Comparison of ENCODE assay signal across 9 cellular contexts in genomic region chr16:11914210-11914758, GRCh38. TPM values are rescaled to one million over a fixed set of nuclear protein-coding genes. Genes with fewer than 3 reads are reported as not detected.
DNase-seq lines count a peak whose midpoint lies in the region; ATAC-seq, FAIRE-seq and TF ChIP-seq lines count a peak whose summit lies in the region.
"Had no signal": no experiment of that assay in that cellular context is flagged by ENCODE, and none has a peak within 500 bp of the region (broad histone marks: within the 10 kb centered on the region; RNA-seq: fewer than 3 reads in every experiment).

No MANE protein-coding gene starts in this region.

- peak overlapping the region; percentile 91 for H3K4me3 Mint-ChIP-seq in activated naive CD4-positive, alpha-beta T cell treated with anti-CD3 and anti-CD28 coated beads for 36 hours

- intact Hi-C loops in activated naive CD4-positive, alpha-beta T cell treated with anti-CD3 and anti-CD28 coated beads for 36 hours (cut with micrococcal nuclease) = loop anchor here (1.0 to 10.0 kb wide), 5 partner anchors 17 to 623 kb away; partner anchors contain the start of genes LITAF, SNX29 and ZC3H7A
- intact Hi-C loops in left lung (cut with DNase I) = loop anchor here in 1 of 2 donors (10.0 kb wide), 1 partner anchor 59 kb away; the partner anchor contains the start of gene RSL1D1
- intact Hi-C loops in tibial artery (cut with DNase I; ENCODE audit: low total_unique reads) = loop anchor here (10.0 kb wide), 2 partner anchors 61 to 69 kb away; partner anchors contain the start of gene SNX29

- TF ChIP-seq CTCF in left lung (IDR thresholded peaks at IDR 0.05) = no peak
- TF ChIP-seq CTCF in tibial artery (IDR thresholded peaks at IDR 0.05) = no peak

- H3K27me3 Mint-ChIP-seq in activated naive CD4-positive, alpha-beta T cell treated with anti-CD3 and anti-CD28 coated beads for 36 hours (ENCODE audit: low read depth) = no peaks in the 10 kb centered on the region

- peaks cover 50% of the 10 kb centered on the region for H3K4me1 ChIP-seq in adipocyte (ENCODE audit: control insufficient read depth, insufficient read depth, low read length)
- peaks cover 15 to 50% of the 10 kb centered on the region in 2 donors for H3K4me1 ChIP-seq in left lung
- peaks cover 0 to 53% (median 32%) of the 10 kb centered on the region in 4 donors for H3K4me1 ChIP-seq in tibial artery

- ATAC-seq in left lung (no peak), HG03196 (IDR thresholded peaks at IDR 0.05; ENCODE audit: unreplicated experiment) (no peak)

- peaks cover 25% of the 10 kb centered on the region for H3K36me3 Mint-ChIP-seq in activated naive CD4-positive, alpha-beta T cell treated with anti-CD3 and anti-CD28 coated beads for 36 hours (ENCODE audit: low read depth)

- no peak for TF ChIP-seq POLR2A in H54 (IDR thresholded peaks at IDR 0.05; ENCODE audit: low read depth, low read length)

- CTCF ChIA-PET in activated naive CD4-positive, alpha-beta T cell treated with anti-CD3 and anti-CD28 coated beads for 36 hours (lab: Charles Lee) = no interaction called here

- H3K4me1 Mint-ChIP-seq in activated naive CD4-positive, alpha-beta T cell treated with anti-CD3 and anti-CD28 coated beads for 36 hours (ENCODE audit: low read depth) = peaks cover 47% of the 10 kb centered on the region

- DNase-seq in activated naive CD4-positive, alpha-beta T cell treated with anti-CD3 and anti-CD28 coated beads for 36 hours = peak; percentile 42
- DNase-seq in activated naive CD4-positive, alpha-beta T cell treated with anti-CD3 and anti-CD28 coated beads, Interleukin-2, amount 50 U/mL, for 16 hours = no peak
- peak; percentile 14 for DNase-seq in adipocyte (ENCODE audit: low read depth)
- no peak for DNase-seq in left lung
- DNase-seq in tibial artery = no peak
- DNase-seq in activated CD4-positive, CD25-positive, alpha-beta regulatory T cell (lab: John Stamatoyannopoulos, UW) = no peak
- no peak for DNase-seq in H54 (ENCODE audit: insufficient read length, low spot score)

- FAIRE-seq in H54 (lab: Jason Lieb, UNC) = no peak

- H3K4me3 ChIP-seq in adipocyte (ENCODE audit: low read length) (peak overlapping the region; percentile 84), left lung (peak overlapping the region; percentile 85 to 86), tibial artery (peak overlapping the region; percentile 80 to 96)

- peak overlapping the region; percentile 94 to 95 for H3K27ac ChIP-seq in left lung
- peak overlapping the region; percentile 91 to 94 for H3K27ac ChIP-seq in tibial artery

- H3K27me3 ChIP-seq in adipocyte (replicated peaks; ENCODE audit: control insufficient read depth, insufficient read depth, low read length) (no peaks in the 10 kb centered on the region), left lung (no peaks in the 10 kb centered on the region), tibial artery (no peaks in the 10 kb centered on the region)

- H3K36me3 ChIP-seq in adipocyte (ENCODE audit: control insufficient read depth, insufficient read depth, low read length, severe bottlenecking) (no peaks in the 10 kb centered on the region), left lung (no peaks in the 10 kb centered on the region), tibial artery (no peaks in the 10 kb centered on the region)

- peak overlapping the region; percentile 95 for H3K9ac ChIP-seq in adipocyte (ENCODE audit: low read length)

- H3K27ac Mint-ChIP-seq in activated naive CD4-positive, alpha-beta T cell treated with anti-CD3 and anti-CD28 coated beads for 36 hours = peak overlapping the region; percentile 94

- no peaks in the 10 kb centered on the region for H3K9me3 ChIP-seq in adipocyte (ENCODE audit: control insufficient read depth, low read length)
- no peaks in the 10 kb centered on the region for H3K9me3 ChIP-seq in left lung
- H3K9me3 ChIP-seq in tibial artery = no peaks in the 10 kb centered on the region

- no peaks in the 10 kb centered on the region for H3K9me3 Mint-ChIP-seq in activated naive CD4-positive, alpha-beta T cell treated with anti-CD3 and anti-CD28 coated beads for 36 hours

RNA-seq across cellular contexts. Expression of gene GSPT1, which starts 1.5 kb away (rescaled TPM):
- 100 to 1,000 TPM; 165 to 175 TPM for total RNA-seq in activated naive CD4-positive, alpha-beta T cell treated with anti-CD3 and anti-CD28 coated beads for 36 hours
- total RNA-seq in left lung = 100 to 1,000 TPM; 110 to 140 TPM

RNA-seq across cellular contexts. Expression of gene NPIPB2, which starts 27.6 kb away (rescaled TPM):
- 1 to 10 TPM; 8.5 to 8.7 TPM for total RNA-seq in activated naive CD4-positive, alpha-beta T cell treated with anti-CD3 and anti-CD28 coated beads for 36 hours
- total RNA-seq in left lung = 10 to 100 TPM in 1 of 2 donors, 1 to 10 TPM in 1; 6.1 to 10.2 TPM

RNA-seq across cellular contexts. Expression of gene TNFRSF17, which starts 50.7 kb away (rescaled TPM):
- not detected for total RNA-seq in activated naive CD4-positive, alpha-beta T cell treated with anti-CD3 and anti-CD28 coated beads for 36 hours
- 1 to 10 TPM; 1.2 TPM for total RNA-seq in left lung
- total RNA-seq: T-helper 1 cell treated with Interleukin-12 subunit alpha and Interleukin-12 subunit beta and Interleukin-4 antibody, amounts not matched to agents 30 ng/mL and 1 ng/mL, for 36 hours had no signal

Comparison
In these comparisons a context has a peak if more than half of its experiments do, and no peak if none do; other contexts are left out.
1. DNase-seq: peak in activated naive CD4-positive, alpha-beta T cell treated with anti-CD3 and anti-CD28 coated beads for 36 hours (single experiment) and adipocyte (single experiment); none in activated naive CD4-positive, alpha-beta T cell treated with anti-CD3 and anti-CD28 coated beads, Interleukin-2, amount 50 U/mL, for 16 hours (single experiment), left lung (0 of 2), tibial artery (0 of 2), activated CD4-positive, CD25-positive, alpha-beta regulatory T cell (0 of 4) and H54 (single experiment).
2. Peak in every context shown above with its lines, with median percentiles within 50 percentile points of each other: H3K4me3 ChIP-seq.